8 cellular contexts compared by ENCODE assay signal in the genomic region with DNA sequence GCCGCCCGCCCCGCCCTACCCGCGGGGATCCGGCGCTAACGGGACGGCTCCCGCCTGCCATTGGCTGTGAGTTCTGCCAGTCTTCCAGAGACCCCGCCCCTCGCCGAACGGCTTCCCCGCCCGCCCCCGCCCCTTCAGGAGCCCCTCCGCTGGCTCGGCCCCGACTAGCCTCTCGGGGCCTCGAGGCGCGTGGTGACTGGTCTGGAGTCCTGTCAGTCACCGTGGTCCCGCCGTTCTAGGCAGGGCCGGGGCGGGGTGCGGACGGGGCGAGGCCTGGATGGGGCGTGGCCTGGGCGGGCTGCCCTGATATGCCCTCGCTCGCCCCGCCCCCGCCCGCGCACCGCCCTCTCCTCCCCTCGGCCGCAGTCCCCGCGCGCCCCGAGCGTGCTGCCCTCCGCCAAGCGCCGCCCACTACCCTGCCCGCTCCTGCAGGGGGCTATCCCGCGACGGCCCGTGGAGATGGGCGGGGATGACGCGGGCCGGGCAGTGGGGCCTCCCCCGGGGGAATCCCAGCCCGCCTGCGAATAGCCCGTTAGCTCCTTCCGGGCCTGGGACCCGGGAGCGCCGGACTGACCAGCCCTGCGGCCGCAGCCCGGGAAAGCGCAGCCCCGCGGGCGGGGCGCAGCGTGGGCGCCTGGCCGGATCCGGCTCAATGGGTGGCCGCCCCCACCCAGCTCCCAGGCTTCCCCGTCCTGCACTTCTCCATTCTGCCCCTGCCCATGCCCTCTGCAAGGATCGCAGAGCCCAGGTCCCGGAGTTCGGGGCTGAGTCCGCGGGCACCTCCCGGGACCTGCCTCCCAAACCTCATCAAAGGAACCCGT. TPM values are rescaled to one million over a fixed set of nuclear protein-coding genes. Genes with fewer than 3 reads are reported as not detected.
A peak's percentile ranks its signal among the peaks of the same experiment; 100 is the strongest.
DNase-seq lines count a peak whose midpoint lies in the region; ATAC-seq and TF ChIP-seq lines count a peak whose summit lies in the region.

No MANE protein-coding gene starts in this region.

- DNase-seq in CD1c-positive myeloid dendritic cell (ENCODE audit: extremely low spot score) (peak; percentile 100), NCI-H748 (lab: John Stamatoyannopoulos, UW; ENCODE audit: unreplicated experiment) (peak; percentile 98), right lobe of liver (peak; percentile 100)
- DNase-seq in activated CD4-positive, alpha-beta T cell treated with anti-CD3 and anti-CD28 coated beads, Interleukin-2, amount 50 U/mL, for 24 hours (ENCODE audit: low read depth in 1 of 2, low spot score in 1 of 2), result peak; percentile 98 to 99
- DNase-seq in stimulated activated CD4-positive, alpha-beta T cell treated with anti-CD3 and anti-CD28 coated beads, Interleukin-4, amount 100 ng/mL, for 1 hour, result peak; percentile 99

- peaks cover 0 to 5% (median 0%) of the 10 kb centered on the region in 4 donors for H3K4me1 ChIP-seq in right lobe of liver

- TF ChIP-seq POLR2A in right lobe of liver (IDR thresholded peaks at IDR 0.05), result peak; percentile 50

- intact Hi-C loops in dendritic cell treated with granulocyte-macrophage colony-stimulating factor and Interleukin-4, amounts not matched to agents 40 ng/mL and 50 ng/mL, for 4 days (cut with micrococcal nuclease), result no loop called here
- intact Hi-C loops in right lobe of liver (cut with DNase I), result no loop called here

- H3K27ac ChIP-seq in right lobe of liver, result peak overlapping the region; percentile 85 to 88 (median 87)

- H3K27me3 Mint-ChIP-seq in dendritic cell treated with granulocyte-macrophage colony-stimulating factor and Interleukin-4, amounts not matched to agents 40 ng/mL and 50 ng/mL, for 4 days, result peaks cover 5% of the 10 kb centered on the region

- peak; percentile 92 for ATAC-seq in GM19438 (IDR thresholded peaks at IDR 0.05; ENCODE audit: low read depth, unreplicated experiment)
- peak; percentile 83 for ATAC-seq in HG03565 (IDR thresholded peaks at IDR 0.05; ENCODE audit: unreplicated experiment)
- peak; percentile 93 to 97 (median 95) for ATAC-seq in right lobe of liver

- peak overlapping the region; percentile 96 for H3K27ac Mint-ChIP-seq in dendritic cell treated with granulocyte-macrophage colony-stimulating factor and Interleukin-4, amounts not matched to agents 40 ng/mL and 50 ng/mL, for 4 days

- H3K27me3 ChIP-seq in right lobe of liver, result no peaks in the 10 kb centered on the region

- peak; percentile 13 to 37 (median 28) for TF ChIP-seq CTCF in right lobe of liver (IDR thresholded peaks at IDR 0.05)

- no peaks in the 10 kb centered on the region for H3K9me3 ChIP-seq in right lobe of liver

- peaks cover 72% of the 10 kb centered on the region for H3K4me1 Mint-ChIP-seq in dendritic cell treated with granulocyte-macrophage colony-stimulating factor and Interleukin-4, amounts not matched to agents 40 ng/mL and 50 ng/mL, for 4 days (ENCODE audit: low read depth)

- WGBS in right lobe of liver (ENCODE audit: insufficient coverage, low coverage, low lambda C conversion rate, missing lambda C conversion rate), result 0% methylated on average over 5 of the region's 89 CpGs

- H3K4me3 Mint-ChIP-seq in dendritic cell treated with granulocyte-macrophage colony-stimulating factor and Interleukin-4, amounts not matched to agents 40 ng/mL and 50 ng/mL, for 4 days, result peak overlapping the region; percentile 99

- no peaks in the 10 kb centered on the region for H3K36me3 ChIP-seq in right lobe of liver

- H3K9me3 Mint-ChIP-seq in dendritic cell treated with granulocyte-macrophage colony-stimulating factor and Interleukin-4, amounts not matched to agents 40 ng/mL and 50 ng/mL, for 4 days, result no peaks in the 10 kb centered on the region

- H3K36me3 Mint-ChIP-seq in dendritic cell treated with granulocyte-macrophage colony-stimulating factor and Interleukin-4, amounts not matched to agents 40 ng/mL and 50 ng/mL, for 4 days (ENCODE audit: low read depth), result peaks cover 20% of the 10 kb centered on the region

- H3K4me3 ChIP-seq in right lobe of liver, result peak overlapping the region; percentile 80 to 99 (median 96)

RNA-seq across cellular contexts. Expression of gene HIP1, which starts 0.4 kb away (rescaled TPM):
- total RNA-seq in right lobe of liver, result 10 to 100 TPM; 17.6 to 23.0 (median 18.8) TPM

RNA-seq across cellular contexts. Expression of gene CCL26, which starts 32.8 kb away (rescaled TPM):
- not detected for total RNA-seq in right lobe of liver

Comparison
In these comparisons a context has a peak if more than half of its experiments do, and no peak if none do; other contexts are left out.
1. Peak in every context shown above with its lines: DNase-seq, ATAC-seq, H3K4me3 ChIP-seq and H3K27ac ChIP-seq.